Comparison of ENCODE assay signal across 1 cellular context in genomic region chr5:136174021-136174659, GRCh38.
TF ChIP-seq lines count a peak whose summit lies in the region.

No MANE protein-coding gene starts in this region.

TF ChIP-seq in K562, 482 proteins besides CTCF, POLR2A, EP300 and RAD21 (continued from another document):
- TF ChIP-seq DEAF1 (CRISPR knock-in tag; IDR thresholded peaks at IDR 0.05): peak; percentile 80
- no peak for TF ChIP-seq RNF2 (IDR thresholded peaks at IDR 0.05)
- TF ChIP-seq LEF1 (IDR thresholded peaks at IDR 0.05): no peak
- TF ChIP-seq ZNF407 (IDR thresholded peaks at IDR 0.05; ENCODE audit: low read depth): no peak
- no peak for TF ChIP-seq E4F1 (CRISPR knock-in tag; IDR thresholded peaks at IDR 0.05; ENCODE audit: borderline replicate concordance)
- TF ChIP-seq RBM25 (IDR thresholded peaks at IDR 0.05; ENCODE audit: low read depth, low read length, severe bottlenecking): no peak
- TF ChIP-seq ZNF311 (CRISPR knock-in tag; IDR thresholded peaks at IDR 0.05): no peak
- TF ChIP-seq NCOA6 (IDR thresholded peaks at IDR 0.05): no peak
- no peak for TF ChIP-seq PHB2 (IDR thresholded peaks at IDR 0.05; ENCODE audit: low read depth)
- TF ChIP-seq BRF2 (IDR thresholded peaks at IDR 0.05; ENCODE audit: borderline replicate concordance, insufficient read depth, insufficient read length): no peak
- no peak for TF ChIP-seq MAFK (IDR thresholded peaks at IDR 0.05; ENCODE audit: low read length)
- no peak for TF ChIP-seq ZBTB17 (CRISPR knock-in tag; IDR thresholded peaks at IDR 0.05)
- no peak for TF ChIP-seq FOXK2 (conservative IDR thresholded peaks at IDR 0.05 in 1 of 2, IDR thresholded peaks at IDR 0.05 in 1 of 2; ENCODE audit: low read depth in 2 of 2)
- peak; percentile 82 for TF ChIP-seq TEAD4 (IDR thresholded peaks at IDR 0.05; ENCODE audit: low read length)
- no peak for TF ChIP-seq TEAD4 (CRISPR knock-in tag; IDR thresholded peaks at IDR 0.05; ENCODE audit: borderline replicate concordance)
- no peak for TF ChIP-seq NR1H2 (CRISPR knock-in tag; IDR thresholded peaks at IDR 0.05)
- TF ChIP-seq ZNF436 (CRISPR knock-in tag; IDR thresholded peaks at IDR 0.05): no peak
- TF ChIP-seq TAF1 (IDR thresholded peaks at IDR 0.05; ENCODE audit: control insufficient read depth, extremely low read depth, insufficient read depth, low read length, severe bottlenecking): no peak
- TF ChIP-seq SMARCC2 (IDR thresholded peaks at IDR 0.05; ENCODE audit: low read depth): no peak
- TF ChIP-seq ARID1B (IDR thresholded peaks at IDR 0.05): peak; percentile 72
- TF ChIP-seq ETV1 (tag; conservative IDR thresholded peaks at IDR 0.05; ENCODE audit: low read depth): no peak
- no peak for TF ChIP-seq HMBOX1 (IDR thresholded peaks at IDR 0.05)
- TF ChIP-seq ZBTB34 (CRISPR knock-in tag; IDR thresholded peaks at IDR 0.05): no peak
- no peak for TF ChIP-seq RAD51 (IDR thresholded peaks at IDR 0.05; ENCODE audit: borderline replicate concordance, low read depth)
- TF ChIP-seq SIN3B (IDR thresholded peaks at IDR 0.05; ENCODE audit: low read depth): no peak
- TF ChIP-seq ARNT (IDR thresholded peaks at IDR 0.05): 0 out of 4 replicates have a peak, but pooled peaks of 1 of the 2 experiments have one; percentile 46
- TF ChIP-seq ZFP30 (CRISPR knock-in tag; IDR thresholded peaks at IDR 0.05; ENCODE audit: borderline replicate concordance): no peak
- TF ChIP-seq PRMT5 (CRISPR knock-in tag; IDR thresholded peaks at IDR 0.05): no peak
